Comparison of ENCODE assay signal across 2 cellular contexts in the genomic region with DNA sequence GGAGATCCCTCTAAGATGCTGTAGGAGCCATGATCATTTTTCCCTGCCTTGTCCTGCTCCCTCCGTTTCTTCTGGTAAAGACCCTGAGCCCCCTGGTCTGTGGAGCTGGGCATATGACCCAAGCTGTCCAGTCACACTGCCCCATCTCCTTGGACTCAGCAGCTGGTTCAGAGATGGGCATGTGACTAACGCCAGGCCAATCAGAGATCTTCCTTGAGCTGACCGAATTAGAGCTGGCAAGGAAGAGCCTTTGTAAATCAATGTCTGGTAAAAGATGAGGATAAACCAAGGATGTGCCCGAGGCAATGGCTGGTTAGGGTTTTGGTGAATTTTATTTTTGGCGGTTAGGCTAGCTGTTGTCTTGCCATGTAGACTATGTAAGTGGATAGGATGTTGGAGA.
TF ChIP-seq lines count a peak whose summit lies in the region.

No MANE protein-coding gene starts in this region.

TF ChIP-seq in GM23338, 12 proteins besides CTCF, POLR2A, EP300 and RAD21 (continues in another document):
- TF ChIP-seq ZNF114 (CRISPR knock-in tag; IDR thresholded peaks at IDR 0.05) (no peak), NANOG (IDR thresholded peaks at IDR 0.05; ENCODE audit: borderline replicate concordance) (no peak), JUNB (IDR thresholded peaks at IDR 0.05; ENCODE audit: unreplicated experiment) (no peak), ZNF331 (CRISPR knock-in tag; IDR thresholded peaks at IDR 0.05; ENCODE audit: low read depth) (no peak), CREB1 (CRISPR knock-in tag; IDR thresholded peaks at IDR 0.05; ENCODE audit: low read depth) (no peak), EZH2 (IDR thresholded peaks at IDR 0.05; ENCODE audit: low read depth, unreplicated experiment) (no peak), EZH2phosphoT487 (IDR thresholded peaks at IDR 0.05; ENCODE audit: unreplicated experiment) (no peak), STAT1 (IDR thresholded peaks at IDR 0.05; ENCODE audit: unreplicated experiment) (no peak), REST (IDR thresholded peaks at IDR 0.05; ENCODE audit: unreplicated experiment) (no peak)
- TF ChIP-seq, protein P1, sequence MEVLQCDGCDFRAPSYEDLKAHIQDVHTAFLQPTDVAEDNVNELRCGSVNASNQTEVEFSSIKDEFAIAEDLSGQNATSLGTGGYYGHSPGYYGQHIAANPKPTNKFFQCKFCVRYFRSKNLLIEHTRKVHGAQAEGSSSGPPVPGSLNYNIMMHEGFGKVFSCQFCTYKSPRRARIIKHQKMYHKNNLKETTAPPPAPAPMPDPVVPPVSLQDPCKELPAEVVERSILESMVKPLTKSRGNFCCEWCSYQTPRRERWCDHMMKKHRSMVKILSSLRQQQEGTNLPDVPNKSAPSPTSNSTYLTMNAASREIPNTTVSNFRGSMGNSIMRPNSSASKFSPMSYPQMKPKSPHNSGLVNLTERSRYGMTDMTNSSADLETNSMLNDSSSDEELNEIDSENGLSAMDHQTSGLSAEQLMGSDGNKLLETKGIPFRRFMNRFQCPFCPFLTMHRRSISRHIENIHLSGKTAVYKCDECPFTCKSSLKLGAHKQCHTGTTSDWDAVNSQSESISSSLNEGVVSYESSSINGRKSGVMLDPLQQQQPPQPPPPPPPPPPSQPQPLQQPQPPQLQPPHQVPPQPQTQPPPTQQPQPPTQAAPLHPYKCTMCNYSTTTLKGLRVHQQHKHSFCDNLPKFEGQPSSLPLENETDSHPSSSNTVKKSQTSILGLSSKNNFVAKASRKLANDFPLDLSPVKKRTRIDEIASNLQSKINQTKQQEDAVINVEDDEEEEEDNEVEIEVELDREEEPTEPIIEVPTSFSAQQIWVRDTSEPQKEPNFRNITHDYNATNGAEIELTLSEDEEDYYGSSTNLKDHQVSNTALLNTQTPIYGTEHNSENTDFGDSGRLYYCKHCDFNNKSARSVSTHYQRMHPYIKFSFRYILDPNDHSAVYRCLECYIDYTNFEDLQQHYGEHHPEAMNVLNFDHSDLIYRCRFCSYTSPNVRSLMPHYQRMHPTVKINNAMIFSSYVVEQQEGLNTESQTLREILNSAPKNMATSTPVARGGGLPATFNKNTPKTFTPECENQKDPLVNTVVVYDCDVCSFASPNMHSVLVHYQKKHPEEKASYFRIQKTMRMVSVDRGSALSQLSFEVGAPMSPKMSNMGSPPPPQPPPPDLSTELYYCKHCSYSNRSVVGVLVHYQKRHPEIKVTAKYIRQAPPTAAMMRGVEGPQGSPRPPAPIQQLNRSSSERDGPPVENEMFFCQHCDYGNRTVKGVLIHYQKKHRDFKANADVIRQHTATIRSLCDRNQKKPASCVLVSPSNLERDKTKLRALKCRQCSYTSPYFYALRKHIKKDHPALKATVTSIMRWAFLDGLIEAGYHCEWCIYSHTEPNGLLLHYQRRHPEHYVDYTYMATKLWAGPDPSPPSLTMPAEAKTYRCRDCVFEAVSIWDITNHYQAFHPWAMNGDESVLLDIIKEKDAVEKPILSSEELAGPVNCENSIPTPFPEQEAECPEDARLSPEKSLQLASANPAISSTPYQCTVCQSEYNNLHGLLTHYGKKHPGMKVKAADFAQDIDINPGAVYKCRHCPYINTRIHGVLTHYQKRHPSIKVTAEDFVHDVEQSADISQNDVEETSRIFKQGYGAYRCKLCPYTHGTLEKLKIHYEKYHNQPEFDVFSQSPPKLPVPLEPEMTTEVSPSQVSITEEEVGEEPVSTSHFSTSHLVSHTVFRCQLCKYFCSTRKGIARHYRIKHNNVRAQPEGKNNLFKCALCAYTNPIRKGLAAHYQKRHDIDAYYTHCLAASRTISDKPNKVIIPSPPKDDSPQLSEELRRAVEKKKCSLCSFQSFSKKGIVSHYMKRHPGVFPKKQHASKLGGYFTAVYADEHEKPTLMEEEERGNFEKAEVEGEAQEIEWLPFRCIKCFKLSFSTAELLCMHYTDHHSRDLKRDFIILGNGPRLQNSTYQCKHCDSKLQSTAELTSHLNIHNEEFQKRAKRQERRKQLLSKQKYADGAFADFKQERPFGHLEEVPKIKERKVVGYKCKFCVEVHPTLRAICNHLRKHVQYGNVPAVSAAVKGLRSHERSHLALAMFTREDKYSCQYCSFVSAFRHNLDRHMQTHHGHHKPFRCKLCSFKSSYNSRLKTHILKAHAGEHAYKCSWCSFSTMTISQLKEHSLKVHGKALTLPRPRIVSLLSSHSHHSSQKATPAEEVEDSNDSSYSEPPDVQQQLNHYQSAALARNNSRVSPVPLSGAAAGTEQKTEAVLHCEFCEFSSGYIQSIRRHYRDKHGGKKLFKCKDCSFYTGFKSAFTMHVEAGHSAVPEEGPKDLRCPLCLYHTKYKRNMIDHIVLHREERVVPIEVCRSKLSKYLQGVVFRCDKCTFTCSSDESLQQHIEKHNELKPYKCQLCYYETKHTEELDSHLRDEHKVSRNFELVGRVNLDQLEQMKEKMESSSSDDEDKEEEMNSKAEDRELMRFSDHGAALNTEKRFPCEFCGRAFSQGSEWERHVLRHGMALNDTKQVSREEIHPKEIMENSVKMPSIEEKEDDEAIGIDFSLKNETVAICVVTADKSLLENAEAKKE (CRISPR knock-in tag; IDR thresholded peaks at IDR 0.05), result no peak

TF ChIP-seq in IMR-90, 13 proteins besides CTCF, POLR2A, EP300 and RAD21:
- peak; percentile 64; the same call in 1 of the 2 replicates for TF ChIP-seq USF2 (IDR thresholded peaks at IDR 0.05; ENCODE audit: low read depth, low read length)
- no peak for TF ChIP-seq RCOR1 (IDR thresholded peaks at IDR 0.05; ENCODE audit: insufficient replicate concordance, low read length)
TF ChIP-seq in IMR-90: peak in this region for 1.
